17 cellular contexts compared by ENCODE assay signal in genomic region chr1:1132042-1132927, GRCh38. TPM values are rescaled to one million over a fixed set of nuclear protein-coding genes. Genes with fewer than 3 reads are reported as not detected.
DNase-seq lines count a peak whose midpoint lies in the region; ATAC-seq and TF ChIP-seq lines count a peak whose summit lies in the region.
"Had no signal": no experiment of that assay in that cellular context is flagged by ENCODE, and none has a peak within 500 bp of the region (broad histone marks: within the 10 kb centered on the region; RNA-seq: fewer than 3 reads in every experiment).

No MANE protein-coding gene starts in this region.

- POLR2A ChIA-PET in naive thymus-derived CD4-positive, alpha-beta T cell (lab: Charles Lee): no interaction called here

- H3K27ac Mint-ChIP-seq in naive thymus-derived CD4-positive, alpha-beta T cell: no peak overlapping the region
- H3K27ac Mint-ChIP-seq: activated CD4-positive, alpha-beta T cell treated with anti-CD3 and anti-CD28 coated beads for 36 hours; T-helper 1 cell treated with Interleukin-12 subunit alpha and Interleukin-12 subunit beta and Interleukin-4 antibody, amounts not matched to agents 30 μg/mL and 1 μg/mL, for 36 hours had no signal

- TF ChIP-seq CTCF in body of pancreas (IDR thresholded peaks at IDR 0.05): no peak
- TF ChIP-seq CTCF in lower lobe of right lung (IDR thresholded peaks at IDR 0.05): no peak

- in situ Hi-C loops in G401 (cut with HindIII; ENCODE audit: low sequenced_read_pairs): no loop called here

- peaks cover 0 to 12% (median 3%) of the 10 kb centered on the region in 7 donors for H3K4me1 Mint-ChIP-seq in naive thymus-derived CD4-positive, alpha-beta T cell

- 62 to 65% methylated on average over 29 to 43 of the region's 45 CpGs for WGBS in body of pancreas, 2 donors

- H3K27ac ChIP-seq in body of pancreas: peak overlapping the region; percentile 59 to 82 (median 72)
- no peak overlapping the region for H3K27ac ChIP-seq in lower lobe of right lung
- no peak overlapping the region for H3K27ac ChIP-seq in naive thymus-derived CD4-positive, alpha-beta T cell (ENCODE audit: low read depth, low read length)
- H3K27ac ChIP-seq: ovary had no signal

- H3K27me3 Mint-ChIP-seq in naive thymus-derived CD4-positive, alpha-beta T cell: no peaks in the 10 kb centered on the region
- H3K27me3 Mint-ChIP-seq: activated CD4-positive, alpha-beta T cell treated with anti-CD3 and anti-CD28 coated beads for 36 hours had no signal

- H3K4me1 ChIP-seq in body of pancreas: peaks cover 51% of the 10 kb centered on the region
- H3K4me1 ChIP-seq in lower lobe of right lung: peaks cover 1% of the 10 kb centered on the region
- H3K4me1 ChIP-seq in naive thymus-derived CD4-positive, alpha-beta T cell (ENCODE audit: control insufficient read depth in 2 of 2, insufficient read depth in 2 of 2, low read length in 2 of 2): peaks cover 0 to 1% of the 10 kb centered on the region in 2 donors

- peak; percentile 7 for DNase-seq in DMS53 treated with DMSO at 0.1 percent for 48 hours (lab: John Stamatoyannopoulos, UW; ENCODE audit: unreplicated experiment)
- DNase-seq in body of pancreas: peak; percentile 44 to 72 (median 58)
- DNase-seq in lower lobe of right lung: peak; percentile 69
- peak; percentile 54 for DNase-seq in renal cortical epithelial cell (ENCODE audit: low read depth)
- DNase-seq in G401 (ENCODE audit: low spot score): no peak
- DNase-seq in NK-92 (lab: John Stamatoyannopoulos, UW; ENCODE audit: unreplicated experiment): no peak
- DNase-seq in naive thymus-derived CD4-positive, alpha-beta T cell: no peak
- DNase-seq: activated CD4-positive, alpha-beta T cell treated with anti-CD3 and anti-CD28 coated beads for 36 hours; activated naive CD4-positive, alpha-beta T cell treated with anti-CD3 and anti-CD28 coated beads, Interleukin-2, amount 50 U/mL, for 16 hours; activated T-cell treated with anti-CD3 and anti-CD28 coated beads for 4 hours; Karpas-422; NCI-H1417; NK-92 treated with Interleukin-12 subunit alpha and Interleukin-12 subunit beta, amount 100 ng/mL, for 24 hours; ovary had no signal

- ATAC-seq in body of pancreas (peak; percentile 24), lower lobe of right lung (peak in 1 of 2 donors; percentile 29), HG03432 (IDR thresholded peaks at IDR 0.05; ENCODE audit: unreplicated experiment) (no peak)
- no peak for ATAC-seq in naive thymus-derived CD4-positive, alpha-beta T cell
- ATAC-seq: activated CD4-positive, alpha-beta T cell treated with anti-CD3 and anti-CD28 coated beads for 36 hours had no signal

- H3K4me3 ChIP-seq in body of pancreas (no peak overlapping the region), lower lobe of right lung (no peak overlapping the region)
- no peak overlapping the region for H3K4me3 ChIP-seq in naive thymus-derived CD4-positive, alpha-beta T cell (ENCODE audit: low read length)
- H3K4me3 ChIP-seq: ovary had no signal

- intact Hi-C loops in body of pancreas (cut with DNase I) (no loop called here), lower lobe of right lung (cut with DNase I) (no loop called here)
- intact Hi-C loops in naive thymus-derived CD4-positive, alpha-beta T cell (cut with micrococcal nuclease): no loop called here

- CTCF ChIA-PET in naive thymus-derived CD4-positive, alpha-beta T cell (lab: Charles Lee): interaction anchor here (0.9 kb wide), 1 partner anchor 10 kb away, joined by 4 read pairs; no protein-coding TSS in a partner anchor

- H3K27me3 ChIP-seq in body of pancreas (no peaks in the 10 kb centered on the region), lower lobe of right lung (ENCODE audit: low read depth) (peaks cover 1% of the 10 kb centered on the region)
- no peaks in the 10 kb centered on the region for H3K27me3 ChIP-seq in naive thymus-derived CD4-positive, alpha-beta T cell (ENCODE audit: control insufficient read depth in 2 of 2, insufficient read depth in 2 of 2, low read length in 2 of 2)
- H3K27me3 ChIP-seq: ovary had no signal

- H3K9me3 ChIP-seq in body of pancreas (no peaks in the 10 kb centered on the region), lower lobe of right lung (no peaks in the 10 kb centered on the region)
- no peaks in the 10 kb centered on the region for H3K9me3 ChIP-seq in naive thymus-derived CD4-positive, alpha-beta T cell (ENCODE audit: control insufficient read depth in 2 of 3, low read length in 3 of 3)
- H3K9me3 ChIP-seq: ovary had no signal

- peak in 2 of 3 donors; percentile 10 to 28 for TF ChIP-seq POLR2A in body of pancreas (IDR thresholded peaks at IDR 0.05)

- H3K9me3 Mint-ChIP-seq in naive thymus-derived CD4-positive, alpha-beta T cell: no peaks in the 10 kb centered on the region
- H3K9me3 Mint-ChIP-seq: T-helper 1 cell treated with Interleukin-12 subunit alpha and Interleukin-12 subunit beta and Interleukin-4 antibody, amounts not matched to agents 30 μg/mL and 1 μg/mL, for 36 hours had no signal

- H3K4me3 Mint-ChIP-seq in naive thymus-derived CD4-positive, alpha-beta T cell: no peak overlapping the region
- H3K4me3 Mint-ChIP-seq: activated CD4-positive, alpha-beta T cell treated with anti-CD3 and anti-CD28 coated beads for 36 hours; T-helper 1 cell treated with Interleukin-12 subunit alpha and Interleukin-12 subunit beta and Interleukin-4 antibody, amounts not matched to agents 30 μg/mL and 1 μg/mL, for 36 hours had no signal

- H3K36me3 ChIP-seq in body of pancreas (replicated peaks in 1 of 2; ENCODE audit: insufficient read depth in 1 of 2, low read depth in 2 of 2) (no peaks in the 10 kb centered on the region), lower lobe of right lung (no peaks in the 10 kb centered on the region)
- no peaks in the 10 kb centered on the region for H3K36me3 ChIP-seq in naive thymus-derived CD4-positive, alpha-beta T cell (ENCODE audit: control insufficient read depth in 2 of 3, insufficient read depth in 3 of 3, low read length in 3 of 3)
- H3K36me3 ChIP-seq: ovary had no signal

- no peaks in the 10 kb centered on the region for H3K36me3 Mint-ChIP-seq in naive thymus-derived CD4-positive, alpha-beta T cell

RNA-seq across cellular contexts. Expression of gene C1orf159, which starts 16.4 kb away (rescaled TPM):
- 10 to 100 TPM in 1 of 2 donors, 1 to 10 TPM in 1; 8.8 to 13.2 TPM for total RNA-seq in body of pancreas
- total RNA-seq in lower lobe of right lung: 11.7 TPM
- total RNA-seq in renal cortical epithelial cell: 8.7 and 9.8 TPM in 2 replicates
- 11.9 and 17.1 TPM in 2 replicates for total RNA-seq in G401 (2014; rRNA removed; shearing (Covaris generic))
- 10 to 100 TPM; 17.6 to 21.9 (median 19.6) TPM for total RNA-seq in naive thymus-derived CD4-positive, alpha-beta T cell
- 10 to 100 TPM in 1 of 2 donors, 1 to 10 TPM in 1; 6.4 to 10.5 TPM for polyA plus RNA-seq in naive thymus-derived CD4-positive, alpha-beta T cell

RNA-seq across cellular contexts. Expression of gene TTLL10, which starts 41.4 kb away (rescaled TPM):
- under 1 TPM; 0.66 to 0.78 TPM for total RNA-seq in body of pancreas
- 6.6 TPM for total RNA-seq in lower lobe of right lung
- 0.15 TPM in 1 of 2 replicates, not detected in the other for total RNA-seq in renal cortical epithelial cell
- total RNA-seq in G401 (2014; rRNA removed; shearing (Covaris generic)): not detected in 2 replicates
- under 1 TPM in 2 of 5 experiments, not detected in 3; 0.58 to 0.80 TPM for total RNA-seq in naive thymus-derived CD4-positive, alpha-beta T cell
- polyA plus RNA-seq in naive thymus-derived CD4-positive, alpha-beta T cell: not detected
- total RNA-seq: activated CD4-positive, alpha-beta T cell treated with anti-CD3 and anti-CD28 coated beads for 36 hours had no signal
- polyA plus RNA-seq: ovary had no signal

RNA-seq across cellular contexts. Expression of gene RNF223, which starts 58.2 kb away (rescaled TPM):
- total RNA-seq in body of pancreas: under 1 TPM in 1 of 2 donors, not detected in 1; 0.26 TPM
- 0.65 TPM for total RNA-seq in lower lobe of right lung
- 1.0 TPM in 1 of 2 replicates, not detected in the other for total RNA-seq in renal cortical epithelial cell
- total RNA-seq in G401 (2014; rRNA removed; shearing (Covaris generic)): 3.5 and 4.3 TPM in 2 replicates
- total RNA-seq in naive thymus-derived CD4-positive, alpha-beta T cell: under 1 TPM in 1 of 5 experiments, not detected in 4; 0.32 TPM
- polyA plus RNA-seq in naive thymus-derived CD4-positive, alpha-beta T cell: not detected
- total RNA-seq: activated CD4-positive, alpha-beta T cell treated with anti-CD3 and anti-CD28 coated beads for 36 hours; mesenteric fat pad had no signal
- polyA plus RNA-seq: ovary had no signal

Comparison
In these comparisons a context has a peak if more than half of its experiments do, and no peak if none do; other contexts are left out.
1. DNase-seq: peak in DMS53 treated with DMSO at 0.1 percent for 48 hours (single experiment), body of pancreas (4 of 4), lower lobe of right lung (single experiment) and renal cortical epithelial cell (single experiment); none in G401 (single experiment), NK-92 (single experiment) and naive thymus-derived CD4-positive, alpha-beta T cell (0 of 9).
2. H3K27ac ChIP-seq: peak in body of pancreas (4 of 4); none in lower lobe of right lung (single experiment) and naive thymus-derived CD4-positive, alpha-beta T cell (single experiment).